In the genomic region with DNA sequence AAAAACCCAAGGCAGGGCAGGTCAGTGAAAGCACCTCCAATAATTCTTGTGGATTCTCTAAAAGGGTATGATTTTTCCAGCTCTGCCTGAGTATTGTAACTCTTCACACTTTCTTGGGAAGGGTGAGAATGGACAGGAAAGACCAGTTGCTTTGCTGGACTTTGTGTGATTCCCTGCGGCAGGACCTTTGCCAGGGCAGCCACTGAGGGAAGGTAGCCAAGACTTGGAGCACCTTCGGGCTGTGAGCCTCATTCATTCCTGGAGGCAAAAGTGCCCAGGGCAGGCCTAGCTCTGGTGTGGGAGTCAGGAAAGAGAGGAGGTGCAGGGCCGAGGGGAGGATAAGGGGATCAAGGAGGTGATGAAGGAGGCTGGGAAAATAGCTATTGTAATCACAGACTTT, we compare ENCODE assay signal across 14 cellular contexts.
"Had no signal": no experiment of that assay in that cellular context is flagged by ENCODE, and none has a peak within 500 bp of the region (broad histone marks: within the 10 kb centered on the region; RNA-seq: fewer than 3 reads in every experiment).

No MANE protein-coding gene starts in this region.

- H3K27me3 ChIP-seq: testis, uterus had no signal

- H3K36me3 ChIP-seq: lower lobe of right lung, uterus had no signal

- H3K4me3 ChIP-seq: lower lobe of right lung, testis, uterus had no signal

- H3K9ac ChIP-seq: SK-N-SH had no signal

- ATAC-seq: lower lobe of right lung; naive thymus-derived CD4-positive, alpha-beta T cell; right cardiac atrium; stimulated activated naive CD8-positive, alpha-beta T cell treated with anti-CD3 and anti-CD28 coated beads, Interleukin-15, Interleukin-2, amounts not matched to agents 100 U/mL and 50 U/mL, for 24 hours had no signal

- DNase-seq: activated B cell treated with CpG ODN at 0.5 μM for 24 hours; activated CD4-positive, alpha-beta T cell treated with anti-CD3 and anti-CD28 coated beads, Interleukin-2, amount 50 U/mL, for 48 hours; activated T-cell treated with anti-CD3 and anti-CD28 coated beads, Interleukin-2, amount 50 U/mL, for 48 hours; caudate nucleus; cortex of kidney; effector CD8-positive, alpha-beta T cell; hypothalamus; lower lobe of right lung; naive thymus-derived CD4-positive, alpha-beta T cell; right cardiac atrium; SK-N-SH; stimulated activated naive CD8-positive, alpha-beta T cell treated with anti-CD3 and anti-CD28 coated beads, Interleukin-15, Interleukin-2, amounts not matched to agents 100 U/mL and 50 U/mL, for 24 hours; testis had no signal

- H3K27ac Mint-ChIP-seq: activated B cell treated with CpG ODN at 0.5 μM for 24 hours had no signal

- H3K27ac ChIP-seq: lower lobe of right lung, testis had no signal

- H3K4me1 ChIP-seq: testis, uterus had no signal

- H3K4me3 Mint-ChIP-seq: activated B cell treated with CpG ODN at 0.5 μM for 24 hours; naive thymus-derived CD4-positive, alpha-beta T cell had no signal

- H3K9me3 ChIP-seq: lower lobe of right lung, SK-N-SH, testis, uterus had no signal

- H3K27me3 Mint-ChIP-seq: activated B cell treated with CpG ODN at 0.5 μM for 24 hours; naive thymus-derived CD4-positive, alpha-beta T cell had no signal

- H3K9me3 Mint-ChIP-seq: activated B cell treated with CpG ODN at 0.5 μM for 24 hours had no signal

- H3K4me2 ChIP-seq: SK-N-SH had no signal
